In the genomic region with DNA sequence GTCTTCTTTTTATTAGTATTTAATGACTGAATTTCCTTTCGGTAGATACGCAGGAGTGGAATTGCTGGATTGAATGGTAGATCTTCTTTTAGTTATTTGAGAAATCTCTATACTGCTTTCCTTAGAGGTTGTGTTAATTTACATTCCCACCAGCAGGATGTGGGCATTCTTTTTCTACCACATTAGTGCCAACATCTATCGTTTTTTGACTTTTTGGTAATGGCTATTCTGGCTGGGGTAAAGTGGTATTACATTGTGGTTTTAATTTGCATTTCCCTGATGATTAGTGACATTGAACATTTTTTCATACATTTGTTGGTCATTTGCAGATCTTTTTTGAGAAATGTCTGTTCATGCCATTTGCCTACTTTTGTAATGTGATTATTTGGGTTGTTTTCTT, we compare ENCODE assay signal across 1 cellular context.
TF ChIP-seq lines count a peak whose summit lies in the region.

No MANE protein-coding gene starts in this region.

TF ChIP-seq in GM12878, 131 proteins besides CTCF, POLR2A, EP300 and RAD21:
- TF ChIP-seq HDAC2 (IDR thresholded peaks at IDR 0.05) (no peak), JUND (IDR thresholded peaks at IDR 0.05; ENCODE audit: low read depth, low read length) (no peak), JUNB (IDR thresholded peaks at IDR 0.05) (no peak), GATAD2B (conservative IDR thresholded peaks at IDR 0.05; ENCODE audit: low read depth) (no peak), CBX3 (IDR thresholded peaks at IDR 0.05; ENCODE audit: borderline replicate concordance, low read depth) (no peak), PAX5 (IDR thresholded peaks at IDR 0.05; ENCODE audit: borderline replicate concordance, low read depth, low read length) (no peak), EED (IDR thresholded peaks at IDR 0.05; ENCODE audit: low read depth) (no peak), BACH1 (IDR thresholded peaks at IDR 0.05; ENCODE audit: borderline replicate concordance) (no peak), CHD1 (IDR thresholded peaks at IDR 0.05; ENCODE audit: low read depth, low read length) (no peak)
- TF ChIP-seq, protein P1, sequence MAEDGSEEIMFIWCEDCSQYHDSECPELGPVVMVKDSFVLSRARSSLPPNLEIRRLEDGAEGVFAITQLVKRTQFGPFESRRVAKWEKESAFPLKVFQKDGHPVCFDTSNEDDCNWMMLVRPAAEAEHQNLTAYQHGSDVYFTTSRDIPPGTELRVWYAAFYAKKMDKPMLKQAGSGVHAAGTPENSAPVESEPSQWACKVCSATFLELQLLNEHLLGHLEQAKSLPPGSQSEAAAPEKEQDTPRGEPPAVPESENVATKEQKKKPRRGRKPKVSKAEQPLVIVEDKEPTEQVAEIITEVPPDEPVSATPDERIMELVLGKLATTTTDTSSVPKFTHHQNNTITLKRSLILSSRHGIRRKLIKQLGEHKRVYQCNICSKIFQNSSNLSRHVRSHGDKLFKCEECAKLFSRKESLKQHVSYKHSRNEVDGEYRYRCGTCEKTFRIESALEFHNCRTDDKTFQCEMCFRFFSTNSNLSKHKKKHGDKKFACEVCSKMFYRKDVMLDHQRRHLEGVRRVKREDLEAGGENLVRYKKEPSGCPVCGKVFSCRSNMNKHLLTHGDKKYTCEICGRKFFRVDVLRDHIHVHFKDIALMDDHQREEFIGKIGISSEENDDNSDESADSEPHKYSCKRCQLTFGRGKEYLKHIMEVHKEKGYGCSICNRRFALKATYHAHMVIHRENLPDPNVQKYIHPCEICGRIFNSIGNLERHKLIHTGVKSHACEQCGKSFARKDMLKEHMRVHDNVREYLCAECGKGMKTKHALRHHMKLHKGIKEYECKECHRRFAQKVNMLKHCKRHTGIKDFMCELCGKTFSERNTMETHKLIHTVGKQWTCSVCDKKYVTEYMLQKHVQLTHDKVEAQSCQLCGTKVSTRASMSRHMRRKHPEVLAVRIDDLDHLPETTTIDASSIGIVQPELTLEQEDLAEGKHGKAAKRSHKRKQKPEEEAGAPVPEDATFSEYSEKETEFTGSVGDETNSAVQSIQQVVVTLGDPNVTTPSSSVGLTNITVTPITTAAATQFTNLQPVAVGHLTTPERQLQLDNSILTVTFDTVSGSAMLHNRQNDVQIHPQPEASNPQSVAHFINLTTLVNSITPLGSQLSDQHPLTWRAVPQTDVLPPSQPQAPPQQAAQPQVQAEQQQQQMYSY (CRISPR knock-in tag; IDR thresholded peaks at IDR 0.05), result no peak
- TF ChIP-seq, protein P2, sequence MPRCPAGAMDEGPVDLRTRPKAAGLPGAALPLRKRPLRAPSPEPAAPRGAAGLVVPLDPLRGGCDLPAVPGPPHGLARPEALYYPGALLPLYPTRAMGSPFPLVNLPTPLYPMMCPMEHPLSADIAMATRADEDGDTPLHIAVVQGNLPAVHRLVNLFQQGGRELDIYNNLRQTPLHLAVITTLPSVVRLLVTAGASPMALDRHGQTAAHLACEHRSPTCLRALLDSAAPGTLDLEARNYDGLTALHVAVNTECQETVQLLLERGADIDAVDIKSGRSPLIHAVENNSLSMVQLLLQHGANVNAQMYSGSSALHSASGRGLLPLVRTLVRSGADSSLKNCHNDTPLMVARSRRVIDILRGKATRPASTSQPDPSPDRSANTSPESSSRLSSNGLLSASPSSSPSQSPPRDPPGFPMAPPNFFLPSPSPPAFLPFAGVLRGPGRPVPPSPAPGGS (IDR thresholded peaks at IDR 0.05; ENCODE audit: borderline replicate concordance, insufficient read depth, low read depth, low read length, poor library complexity, severe bottlenecking), result no peak
- TF ChIP-seq, protein P3, sequence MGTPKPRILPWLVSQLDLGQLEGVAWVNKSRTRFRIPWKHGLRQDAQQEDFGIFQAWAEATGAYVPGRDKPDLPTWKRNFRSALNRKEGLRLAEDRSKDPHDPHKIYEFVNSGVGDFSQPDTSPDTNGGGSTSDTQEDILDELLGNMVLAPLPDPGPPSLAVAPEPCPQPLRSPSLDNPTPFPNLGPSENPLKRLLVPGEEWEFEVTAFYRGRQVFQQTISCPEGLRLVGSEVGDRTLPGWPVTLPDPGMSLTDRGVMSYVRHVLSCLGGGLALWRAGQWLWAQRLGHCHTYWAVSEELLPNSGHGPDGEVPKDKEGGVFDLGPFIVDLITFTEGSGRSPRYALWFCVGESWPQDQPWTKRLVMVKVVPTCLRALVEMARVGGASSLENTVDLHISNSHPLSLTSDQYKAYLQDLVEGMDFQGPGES (IDR thresholded peaks at IDR 0.05), result no peak
